Comparison of ENCODE assay signal across 11 cellular contexts in genomic region chr12:1517007-1517406, GRCh38.
A peak's percentile ranks its signal among the peaks of the same experiment; 100 is the strongest.
DNase-seq lines count a peak whose midpoint lies in the region; ATAC-seq and TF ChIP-seq lines count a peak whose summit lies in the region.
"Had no signal": no experiment of that assay in that cellular context is flagged by ENCODE, and none has a peak within 500 bp of the region (broad histone marks: within the 10 kb centered on the region; RNA-seq: fewer than 3 reads in every experiment).

No MANE protein-coding gene starts in this region.

- no peak overlapping the region for H2BK12ac ChIP-seq in H9 (ENCODE audit: insufficient read length, low read depth, low read length)

- H3K4me3 Mint-ChIP-seq in H9: no peak overlapping the region
- H3K4me3 Mint-ChIP-seq: central memory CD8-positive, alpha-beta T cell; stimulated activated effector memory CD8-positive, alpha-beta T cell treated with anti-CD3 and anti-CD28 coated beads, Interleukin-12 subunit alpha, Interleukin-12 subunit beta, amount 100 ng/mL, for 72 hours; T-helper 17 cell had no signal

- H4K91ac ChIP-seq in H9 (ENCODE audit: insufficient read length, low read depth, low read length): no peak overlapping the region

- no peak overlapping the region for H2BK20ac ChIP-seq in H9 (ENCODE audit: low read depth, low read length, poor library complexity, severe bottlenecking)

- no peak overlapping the region; a peak in 1 of 7 replicates for H3K27ac Mint-ChIP-seq in H9
- H3K27ac Mint-ChIP-seq: stimulated activated effector memory CD8-positive, alpha-beta T cell treated with anti-CD3 and anti-CD28 coated beads, Interleukin-12 subunit alpha, Interleukin-12 subunit beta, amount 100 ng/mL, for 72 hours; T-helper 17 cell had no signal

- no peaks in the 10 kb centered on the region for H3K27me3 Mint-ChIP-seq in H9 (ENCODE audit: low read depth)

- H2AFZ ChIP-seq in H9 (ENCODE audit: low read length): no peak overlapping the region

- intact Hi-C loops in left lung (cut with DNase I): no loop called here

- no peaks in the 10 kb centered on the region for H3K27me3 ChIP-seq in H9 (ENCODE audit: insufficient read depth, low read length)
- no peaks in the 10 kb centered on the region for H3K27me3 ChIP-seq in kidney epithelial cell (ENCODE audit: control insufficient read depth, insufficient read depth, low read length)
- H3K27me3 ChIP-seq in left lung: peaks cover 0 to 32% of the 10 kb centered on the region in 2 donors
- H3K27me3 ChIP-seq in tibial nerve: peaks cover 0 to 6% of the 10 kb centered on the region in 2 donors

- no peaks in the 10 kb centered on the region for H3K36me3 ChIP-seq in kidney epithelial cell (ENCODE audit: control insufficient read depth, insufficient read depth, low read length)
- H3K36me3 ChIP-seq in left lung: no peaks in the 10 kb centered on the region
- H3K36me3 ChIP-seq in tibial nerve: no peaks in the 10 kb centered on the region

- H3K4me2 ChIP-seq in H9 (ENCODE audit: insufficient read depth, insufficient read length, low read length): no peak overlapping the region

- H3K4me1 Mint-ChIP-seq in H9: peaks cover 6% of the 10 kb centered on the region in 2 experiments

- H3K23me2 ChIP-seq in H9 (ENCODE audit: insufficient read length, low read depth, low read length, poor library complexity, severe bottlenecking): no peaks in the 10 kb centered on the region

- H3K36me3 Mint-ChIP-seq in H9 (ENCODE audit: insufficient read depth in 1 of 3, low read depth in 3 of 3): peaks cover 0 to 5% (median 0%) of the 10 kb centered on the region in 3 experiments; a peak in 4 of 7 replicates
- H3K36me3 Mint-ChIP-seq: stimulated activated effector memory CD8-positive, alpha-beta T cell treated with anti-CD3 and anti-CD28 coated beads, Interleukin-12 subunit alpha, Interleukin-12 subunit beta, amount 100 ng/mL, for 72 hours had no signal

- no peak overlapping the region for H3K56ac ChIP-seq in H9 (ENCODE audit: insufficient read length, low read depth, low read length)

- peaks cover 2% of the 10 kb centered on the region; the same call in 1 of the 2 replicates for H3K4me1 ChIP-seq in H9 (ENCODE audit: insufficient read depth, low read length)
- peaks cover 3 to 12% of the 10 kb centered on the region in 2 donors for H3K4me1 ChIP-seq in left lung
- peaks cover 0 to 8% (median 5%) of the 10 kb centered on the region in 4 donors for H3K4me1 ChIP-seq in tibial nerve

- no peaks in the 10 kb centered on the region for H3K9me3 ChIP-seq in H9 (ENCODE audit: control insufficient read depth, low read depth, low read length)
- H3K9me3 ChIP-seq in left lung: peaks cover 0 to 5% of the 10 kb centered on the region in 2 donors
- H3K9me3 ChIP-seq in tibial nerve: peaks cover 0 to 19% (median 0%) of the 10 kb centered on the region in 4 donors

- H3K9me3 Mint-ChIP-seq in H9: peaks cover 7 to 13% of the 10 kb centered on the region in 2 experiments
- H3K9me3 Mint-ChIP-seq: central memory CD8-positive, alpha-beta T cell; stimulated activated effector memory CD8-positive, alpha-beta T cell treated with anti-CD3 and anti-CD28 coated beads, Interleukin-12 subunit alpha, Interleukin-12 subunit beta, amount 100 ng/mL, for 72 hours had no signal

- H3T11ph ChIP-seq in H9 (ENCODE audit: low read length): no peak overlapping the region

- peak; percentile 40 for DNase-seq in D341Med (ENCODE audit: low spot score)
- peak; percentile 78 for DNase-seq in H9
- no peak for DNase-seq in kidney epithelial cell (ENCODE audit: low read depth)
- DNase-seq in left lung: no peak
- no peak for DNase-seq in tibial nerve (ENCODE audit: low spot score in 2 of 2)
- DNase-seq: T-helper 17 cell had no signal

- H3K4ac ChIP-seq in H9 (ENCODE audit: low read depth, low read length): no peak overlapping the region

- H4K8ac ChIP-seq in H9 (replicated peaks; ENCODE audit: insufficient read length, low read depth, low read length): no peak overlapping the region

- H2BK120ac ChIP-seq in H9 (ENCODE audit: low read depth, low read length, poor library complexity, severe bottlenecking): no peak overlapping the region

- peak; percentile 95 for TF ChIP-seq CTCF in H9 (conservative IDR thresholded peaks at IDR 0.05)
- TF ChIP-seq CTCF in WI38 (IDR thresholded peaks at IDR 0.05; ENCODE audit: low read depth, low read length): peak; percentile 50
- TF ChIP-seq CTCF in kidney epithelial cell (IDR thresholded peaks at IDR 0.05; ENCODE audit: insufficient read depth, low read length, poor library complexity, severe bottlenecking): peak; percentile 57
- no peak for TF ChIP-seq CTCF in left lung (IDR thresholded peaks at IDR 0.05)
- TF ChIP-seq CTCF in tibial nerve (IDR thresholded peaks at IDR 0.05): no peak

- no peak overlapping the region for H2BK5ac ChIP-seq in H9 (ENCODE audit: insufficient read length, low read length)

- H3K27ac ChIP-seq in H9 (ENCODE audit: insufficient read length, low read depth, low read length): no peak overlapping the region
- H3K27ac ChIP-seq in left lung: no peak overlapping the region
- H3K27ac ChIP-seq in tibial nerve: no peak overlapping the region

- H3K23ac ChIP-seq in H9 (ENCODE audit: insufficient read length, low read depth, low read length): no peak overlapping the region

- no peaks in the 10 kb centered on the region for H3K79me2 ChIP-seq in H9 (ENCODE audit: insufficient read depth, low read length)

- no peaks in the 10 kb centered on the region for H4K20me1 ChIP-seq in H9 (ENCODE audit: control insufficient read depth, insufficient read depth, insufficient read length)

- TF ChIP-seq EP300 in tibial nerve (IDR thresholded peaks at IDR 0.05): no peak

- H3K14ac ChIP-seq in H9 (ENCODE audit: insufficient read depth, low read length): no peak overlapping the region

- no peak overlapping the region for H3K4me3 ChIP-seq in WI38 (ENCODE audit: low read depth, low read length)
- no peak overlapping the region for H3K4me3 ChIP-seq in kidney epithelial cell (ENCODE audit: low read depth, low read length)
- H3K4me3 ChIP-seq in left lung: no peak overlapping the region
- no peak overlapping the region for H3K4me3 ChIP-seq in tibial nerve

- no peak overlapping the region for H2BK15ac ChIP-seq in H9 (ENCODE audit: low read depth, low read length)

- no peaks in the 10 kb centered on the region for H3K79me1 ChIP-seq in H9 (ENCODE audit: insufficient read depth, low read depth, low read length, poor library complexity, severe bottlenecking)

- TF ChIP-seq POLR2A in tibial nerve (IDR thresholded peaks at IDR 0.05): no peak

- H3K9ac ChIP-seq in H9 (ENCODE audit: extremely low read depth, insufficient read length, low read length): no peak overlapping the region

- H4K5ac ChIP-seq in H9 (ENCODE audit: insufficient read length, low read depth, low read length): no peak overlapping the region

- H3K18ac ChIP-seq in H9 (ENCODE audit: insufficient read length, low read depth, low read length): no peak overlapping the region

- no peak overlapping the region for H2AK5ac ChIP-seq in H9 (ENCODE audit: insufficient read length, low read length)

- WGBS in H9 (ENCODE audit: extremely low coverage, insufficient read length, low lambda C conversion rate): no CpG with 5 or more reads among the region's 2 CpGs
- 12 to 23% methylated on average over 2 of the region's 2 CpGs for WGBS in tibial nerve, 2 donors

- ATAC-seq in GM19328 (IDR thresholded peaks at IDR 0.05; ENCODE audit: unreplicated experiment) (no peak), GM21367 (IDR thresholded peaks at IDR 0.05; ENCODE audit: unreplicated experiment) (no peak), left lung (no peak)
- ATAC-seq: stimulated activated effector memory CD8-positive, alpha-beta T cell treated with anti-CD3 and anti-CD28 coated beads, Interleukin-12 subunit alpha, Interleukin-12 subunit beta, amount 100 ng/mL, for 72 hours; T-helper 17 cell had no signal

Comparison
In these comparisons a context has a peak if more than half of its experiments do, and no peak if none do; other contexts are left out.
1. DNase-seq: peak in D341Med (single experiment) and H9 (single experiment); none in kidney epithelial cell (single experiment), left lung (0 of 2) and tibial nerve (0 of 2).
2. CTCF ChIP-seq: peak in H9 (single experiment), WI38 (single experiment) and kidney epithelial cell (single experiment); none in left lung (0 of 2) and tibial nerve (0 of 5).